ENCODE assay signal across 1 cellular context in the genomic region with DNA sequence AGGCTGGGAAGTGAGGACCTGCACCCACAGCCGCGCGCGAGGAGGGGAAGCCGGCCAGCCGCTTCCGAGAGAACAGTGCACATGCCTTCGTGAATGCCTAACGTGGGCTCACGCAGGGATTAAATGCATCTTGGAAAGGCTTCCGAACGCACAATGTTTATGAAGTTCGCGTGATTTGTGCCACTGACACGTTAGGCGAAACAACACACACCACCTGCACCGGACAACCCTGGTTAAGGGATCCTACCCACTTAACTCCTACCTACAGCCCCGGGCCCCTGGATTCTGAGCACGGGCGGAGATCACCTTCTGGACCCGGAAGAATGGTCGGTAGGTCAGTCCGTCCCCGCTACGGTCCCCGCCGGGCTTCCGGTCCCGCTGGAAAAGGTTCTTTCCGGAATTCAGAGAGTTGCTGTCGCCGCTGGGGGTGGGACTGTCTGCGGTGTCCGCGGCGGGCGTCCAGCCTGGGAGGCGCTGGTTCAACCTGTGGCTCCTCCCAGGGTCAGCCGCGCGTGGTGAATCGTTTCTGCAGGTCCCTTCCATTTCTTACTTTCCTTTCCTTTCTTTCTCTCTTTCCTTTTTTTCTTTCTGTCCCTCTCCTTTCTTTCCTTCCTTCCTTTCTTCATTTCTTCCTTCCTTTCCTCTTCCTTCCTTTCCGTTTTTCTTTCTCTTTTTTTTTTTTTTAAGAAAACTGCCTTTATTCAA.
TF ChIP-seq lines count a peak whose summit lies in the region.

Gene MTIF2, minus strand, starts transcription at position 325 of the 705 bp plus-strand sequence. CDS start 5,373 bp downstream, outside the sequence.

TF ChIP-seq in HepG2, 621 proteins besides CTCF, POLR2A, EP300 and RAD21 (continued from another document and continues in another):
- TF ChIP-seq PRDM4 (CRISPR knock-in tag; IDR thresholded peaks at IDR 0.05; ENCODE audit: borderline replicate concordance) (no peak; the same call in 1 of the 2 replicates), KAT2B (IDR thresholded peaks at IDR 0.05; ENCODE audit: borderline replicate concordance, low read depth, low read length) (no peak), CC2D1A (CRISPR knock-in tag; IDR thresholded peaks at IDR 0.05) (no peak), ZNF580 (CRISPR knock-in tag; IDR thresholded peaks at IDR 0.05; ENCODE audit: borderline replicate concordance, low read depth) (peak; percentile 99; the same call in 1 of the 2 replicates), FLYWCH1 (CRISPR knock-in tag; IDR thresholded peaks at IDR 0.05) (peak; percentile 91; the same call in 1 of the 2 replicates), NAIF1 (CRISPR knock-in tag; IDR thresholded peaks at IDR 0.05; ENCODE audit: borderline replicate concordance) (peak; percentile 95), ELF1 (CRISPR knock-in tag; IDR thresholded peaks at IDR 0.05) (peak; percentile 99), ZBTB33 (CRISPR knock-in tag; IDR thresholded peaks at IDR 0.05) (peak; percentile 80), ZNF615 (CRISPR knock-in tag; IDR thresholded peaks at IDR 0.05; ENCODE audit: borderline replicate concordance) (peak; percentile 98), ZIK1 (CRISPR knock-in tag; IDR thresholded peaks at IDR 0.05; ENCODE audit: borderline replicate concordance, low read depth) (peak; percentile 95), ZNF775 (CRISPR knock-in tag; IDR thresholded peaks at IDR 0.05; ENCODE audit: borderline replicate concordance) (peak; percentile 93), MAZ (IDR thresholded peaks at IDR 0.05; ENCODE audit: borderline replicate concordance, low read depth, low read length) (peak; percentile 94), MAZ (CRISPR knock-in tag; IDR thresholded peaks at IDR 0.05; ENCODE audit: low read depth) (peak; percentile 92), YY1 (IDR thresholded peaks at IDR 0.05; ENCODE audit: insufficient read depth, insufficient replicate concordance, low read depth, low read length) (peak; percentile 90), HHEX (CRISPR knock-in tag; IDR thresholded peaks at IDR 0.05) (no peak; the same call in 1 of the 2 replicates), SRF (IDR thresholded peaks at IDR 0.05; ENCODE audit: low read depth, low read length) (peak; percentile 87), ZXDC (CRISPR knock-in tag; IDR thresholded peaks at IDR 0.05) (peak; percentile 99), ARID5B (CRISPR knock-in tag; IDR thresholded peaks at IDR 0.05) (peak; percentile 91), TAF15 (IDR thresholded peaks at IDR 0.05; ENCODE audit: low read depth, low read length, poor library complexity, severe bottlenecking) (peak; percentile 94), PLRG1 (conservative IDR thresholded peaks at IDR 0.05) (no peak), PTBP1 (IDR thresholded peaks at IDR 0.05; ENCODE audit: low read depth, low read length, poor library complexity, severe bottlenecking) (peak; percentile 75), ZNF382 (CRISPR knock-in tag; IDR thresholded peaks at IDR 0.05; ENCODE audit: borderline replicate concordance) (no peak), ZNF709 (CRISPR knock-in tag; IDR thresholded peaks at IDR 0.05) (peak; percentile 45; the same call in 1 of the 2 replicates), AGO2 (optimal IDR thresholded peaks at IDR 0.05; ENCODE audit: low read depth, low read length) (peak; percentile 87), FOXO4 (CRISPR knock-in tag; conservative IDR thresholded peaks at IDR 0.05) (0 out of 2 replicates have a peak, but pooled peaks have one; percentile 77), GPN1 (CRISPR knock-in tag; IDR thresholded peaks at IDR 0.05; ENCODE audit: borderline replicate concordance) (no peak), ZBTB3 (CRISPR knock-in tag; IDR thresholded peaks at IDR 0.05; ENCODE audit: borderline replicate concordance, low read depth) (peak; percentile 74; the same call in 1 of the 2 replicates), PHF21A (CRISPR knock-in tag; IDR thresholded peaks at IDR 0.05) (peak; percentile 97), BRCA1 (CRISPR knock-in tag; IDR thresholded peaks at IDR 0.05) (peak; percentile 67), HOXA7 (CRISPR knock-in tag; IDR thresholded peaks at IDR 0.05) (no peak), ZBTB4 (CRISPR knock-in tag; IDR thresholded peaks at IDR 0.05; ENCODE audit: borderline replicate concordance) (peak; percentile 93; the same call in 1 of the 2 replicates), ATF3 (CRISPR knock-in tag; IDR thresholded peaks at IDR 0.05) (peak; percentile 15; the same call in 1 of the 2 replicates), FOXK2 (IDR thresholded peaks at IDR 0.05) (peak; percentile 63; the same call in 1 of the 2 replicates)
- TF ChIP-seq, protein P1, sequence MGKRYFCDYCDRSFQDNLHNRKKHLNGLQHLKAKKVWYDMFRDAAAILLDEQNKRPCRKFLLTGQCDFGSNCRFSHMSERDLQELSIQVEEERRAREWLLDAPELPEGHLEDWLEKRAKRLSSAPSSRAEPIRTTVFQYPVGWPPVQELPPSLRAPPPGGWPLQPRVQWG (CRISPR knock-in tag; IDR thresholded peaks at IDR 0.05; ENCODE audit: borderline replicate concordance, low read depth) = no peak
- TF ChIP-seq, protein P2, sequence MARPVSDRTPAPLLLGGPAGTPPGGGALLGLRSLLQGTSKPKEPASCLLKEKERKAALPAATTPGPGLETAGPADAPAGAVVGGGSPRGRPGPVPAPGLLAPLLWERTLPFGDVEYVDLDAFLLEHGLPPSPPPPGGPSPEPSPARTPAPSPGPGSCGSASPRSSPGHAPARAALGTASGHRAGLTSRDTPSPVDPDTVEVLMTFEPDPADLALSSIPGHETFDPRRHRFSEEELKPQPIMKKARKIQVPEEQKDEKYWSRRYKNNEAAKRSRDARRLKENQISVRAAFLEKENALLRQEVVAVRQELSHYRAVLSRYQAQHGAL (CRISPR knock-in tag; IDR thresholded peaks at IDR 0.05; ENCODE audit: not compliant biosample characterization) = peak; percentile 88
